13 cellular contexts compared by ENCODE assay signal in the genomic region with DNA sequence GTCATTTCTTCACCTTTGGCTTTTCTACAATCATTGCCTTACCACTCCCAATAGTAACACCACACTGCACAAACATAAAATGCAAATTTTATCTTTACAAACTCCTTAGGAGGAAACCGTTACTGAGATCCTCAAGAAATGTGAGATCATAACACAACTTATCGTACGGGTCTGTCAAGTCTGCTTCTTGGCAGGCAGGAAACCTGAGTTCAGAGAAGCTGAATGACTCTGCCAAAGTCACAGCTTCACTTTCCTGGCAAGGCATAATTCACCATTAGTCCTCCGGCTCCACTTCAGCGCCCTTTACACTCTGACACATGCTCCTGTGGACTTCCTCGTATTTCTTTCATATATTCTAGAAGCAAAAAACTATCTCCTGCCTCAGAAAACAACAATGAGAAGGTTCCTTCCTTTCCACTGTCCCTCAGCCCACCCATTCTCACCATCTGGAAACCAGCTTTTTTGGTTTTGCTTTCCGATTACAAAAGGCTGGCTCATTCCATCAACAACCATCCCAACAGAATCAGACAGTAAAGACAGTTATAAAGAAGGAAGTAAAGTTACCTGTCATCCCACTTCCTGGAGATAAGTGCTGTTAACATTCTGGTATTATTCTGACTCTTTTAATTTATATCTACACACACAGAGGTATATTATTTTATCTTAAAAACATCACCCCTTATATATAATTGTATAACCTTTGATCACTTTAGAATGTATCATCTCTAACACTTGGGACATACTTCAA.
DNase-seq lines count a peak whose midpoint lies in the region; ATAC-seq and TF ChIP-seq lines count a peak whose summit lies in the region.
"Had no signal": no experiment of that assay in that cellular context is flagged by ENCODE, and none has a peak within 500 bp of the region (broad histone marks: within the 10 kb centered on the region; RNA-seq: fewer than 3 reads in every experiment).

No MANE protein-coding gene starts in this region.

- peaks cover 26% of the 10 kb centered on the region for H3K4me1 Mint-ChIP-seq in activated T-cell treated with anti-CD3 and anti-CD28 coated beads, Interleukin-2, amount 50 U/mL, for 4 hours (ENCODE audit: low read depth)
- peaks cover 59% of the 10 kb centered on the region for H3K4me1 Mint-ChIP-seq in activated B cell treated with CpG ODN at 0.5 μM for 24 hours

- peak; percentile 79 for ATAC-seq in activated T-cell treated with anti-CD3 and anti-CD28 coated beads, Interleukin-2, amount 50 U/mL, for 4 hours
- ATAC-seq in activated B cell treated with CpG ODN at 0.5 μM for 24 hours (ENCODE audit: low read depth) (peak; percentile 61), GM21825 (IDR thresholded peaks at IDR 0.05; ENCODE audit: unreplicated experiment) (no peak)

- no peaks in the 10 kb centered on the region for H3K27me3 Mint-ChIP-seq in activated T-cell treated with anti-CD3 and anti-CD28 coated beads, Interleukin-2, amount 50 U/mL, for 4 hours (ENCODE audit: low read depth)
- H3K27me3 Mint-ChIP-seq in activated B cell treated with CpG ODN at 0.5 μM for 24 hours: no peaks in the 10 kb centered on the region

- H3K4me3 Mint-ChIP-seq in activated T-cell treated with anti-CD3 and anti-CD28 coated beads, Interleukin-2, amount 50 U/mL, for 4 hours: peak overlapping the region; percentile 43
- peak overlapping the region; percentile 5 for H3K4me3 Mint-ChIP-seq in activated B cell treated with CpG ODN at 0.5 μM for 24 hours

- DNase-seq in activated T-cell treated with anti-CD3 and anti-CD28 coated beads, Interleukin-2, amount 50 U/mL, for 4 hours: no peak
- DNase-seq in activated T-cell treated with anti-CD3 and anti-CD28 coated beads, Interleukin-2, amount 50 U/mL, for 1 hour: no peak
- DNase-seq in activated B cell treated with CpG ODN at 0.5 μM for 24 hours (no peak), fibroblast of pulmonary artery (ENCODE audit: low read depth) (peak; percentile 7), activated gamma-delta T cell treated with Interleukin-2 at 50 U/mL for 16 hours (no peak)
- DNase-seq in stimulated activated naive CD4-positive, alpha-beta T cell treated with Interleukin-2 at 50 U/mL for 16 hours (lab: John Stamatoyannopoulos, UW): peak; percentile 11
- no peak for DNase-seq in effector CD8-positive, alpha-beta T cell (lab: John Stamatoyannopoulos, UW)
- DNase-seq: DMS53, erythroblast, NCI-H2081, SW 1271, uterus had no signal

- H3K27ac Mint-ChIP-seq in activated B cell treated with CpG ODN at 0.5 μM for 24 hours: peak overlapping the region; percentile 79

- POLR2A ChIA-PET in activated B cell treated with CpG ODN at 0.5 μM for 24 hours (lab: Charles Lee): interaction anchor here (0.8 kb wide), 1 partner anchor 226 kb away, joined by 3 read pairs; a partner anchor contains a TSS

- TF ChIP-seq CTCF in activated B cell treated with CpG ODN at 0.5 μM for 24 hours (IDR thresholded peaks at IDR 0.05): no peak
- TF ChIP-seq CTCF in fibroblast of pulmonary artery (IDR thresholded peaks at IDR 0.05; ENCODE audit: low read length, missing control alignments): no peak

- H3K36me3 Mint-ChIP-seq in activated T-cell treated with anti-CD3 and anti-CD28 coated beads, Interleukin-2, amount 50 U/mL, for 4 hours (ENCODE audit: insufficient read depth): no peaks in the 10 kb centered on the region
- peaks cover 48% of the 10 kb centered on the region for H3K36me3 Mint-ChIP-seq in activated B cell treated with CpG ODN at 0.5 μM for 24 hours (ENCODE audit: low read depth)

- H3K4me3 ChIP-seq in fibroblast of pulmonary artery (replicated peaks; ENCODE audit: low read depth, low read length): no peak overlapping the region
- H3K4me3 ChIP-seq: uterus had no signal

- H3K9me3 Mint-ChIP-seq in activated T-cell treated with anti-CD3 and anti-CD28 coated beads, Interleukin-2, amount 50 U/mL, for 4 hours: no peaks in the 10 kb centered on the region
- no peaks in the 10 kb centered on the region for H3K9me3 Mint-ChIP-seq in activated B cell treated with CpG ODN at 0.5 μM for 24 hours

- intact Hi-C loops in activated B cell treated with CpG ODN at 0.5 μM for 24 hours (cut with micrococcal nuclease): no loop called here

- CTCF ChIA-PET in activated B cell treated with CpG ODN at 0.5 μM for 24 hours (lab: Charles Lee): interaction anchor here (1.4 to 1.8 kb wide), 2 partner anchors 12 to 31 kb away, joined by 3 to 6 read pairs; no protein-coding TSS in a partner anchor

Comparison
In these comparisons a context has a peak if more than half of its experiments do, and no peak if none do; other contexts are left out.
1. DNase-seq: peak in fibroblast of pulmonary artery (single experiment) and stimulated activated naive CD4-positive, alpha-beta T cell treated with Interleukin-2 at 50 U/mL for 16 hours (single experiment); none in activated T-cell treated with anti-CD3 and anti-CD28 coated beads, Interleukin-2, amount 50 U/mL, for 4 hours (single experiment), activated T-cell treated with anti-CD3 and anti-CD28 coated beads, Interleukin-2, amount 50 U/mL, for 1 hour (single experiment), activated B cell treated with CpG ODN at 0.5 μM for 24 hours (single experiment), activated gamma-delta T cell treated with Interleukin-2 at 50 U/mL for 16 hours (single experiment) and effector CD8-positive, alpha-beta T cell (single experiment).